Comparison of ENCODE assay signal across 16 cellular contexts in genomic region chr3:81442758-81443456, GRCh38.
"Had no signal": no experiment of that assay in that cellular context is flagged by ENCODE, and none has a peak within 500 bp of the region (broad histone marks: within the 10 kb centered on the region; RNA-seq: fewer than 3 reads in every experiment).

No MANE protein-coding gene starts in this region.

- H3K27ac ChIP-seq: body of pancreas, heart left ventricle, neural progenitor cell, parathyroid adenoma, transverse colon had no signal

- DNase-seq: activated CD4-positive, alpha-beta T cell treated with anti-CD3 and anti-CD28 coated beads for 36 hours; activated CD8-positive, alpha-beta T cell treated with anti-CD3 and anti-CD28 coated beads for 36 hours; activated effector memory CD4-positive, alpha-beta T cell treated with anti-CD3 and anti-CD28 coated beads, Interleukin-2, amount 50 U/mL, for 16 hours; activated T-cell treated with anti-CD3 and anti-CD28 coated beads, Interleukin-2, amount 50 U/mL, for 48 hours; body of pancreas; cerebellar nuclear complex; heart left ventricle; immature natural killer cell; naive B cell; stimulated activated CD4-positive, alpha-beta T cell treated with anti-CD3 and anti-CD28 coated beads, Interleukin-2, amount 100 ng/mL, for 48 hours; transverse colon had no signal

- ATAC-seq: activated CD4-positive, alpha-beta T cell treated with anti-CD3 and anti-CD28 coated beads for 36 hours; activated CD8-positive, alpha-beta T cell treated with anti-CD3 and anti-CD28 coated beads for 36 hours; stimulated activated memory B cell treated with anti-CD40 and anti-IgM and Interleukin-4, amounts not matched to agents 10 μg/mL and 1 μg/mL and 100 μg/mL, for 72 hours had no signal

- H3K36me3 Mint-ChIP-seq: activated naive CD4-positive, alpha-beta T cell treated with anti-CD3 and anti-CD28 coated beads, Interleukin-2, amount 50 U/mL, for 24 hours; immature natural killer cell; naive B cell; neural progenitor cell; stimulated activated memory B cell treated with anti-CD40 and anti-IgM and Interleukin-4, amounts not matched to agents 10 μg/mL and 1 μg/mL and 100 μg/mL, for 72 hours had no signal

- H3K4me1 Mint-ChIP-seq: activated CD4-positive, alpha-beta T cell treated with anti-CD3 and anti-CD28 coated beads for 36 hours; activated naive CD4-positive, alpha-beta T cell treated with anti-CD3 and anti-CD28 coated beads, Interleukin-2, amount 50 U/mL, for 24 hours; immature natural killer cell; naive B cell; neural progenitor cell; stimulated activated memory B cell treated with anti-CD40 and anti-IgM and Interleukin-4, amounts not matched to agents 10 μg/mL and 1 μg/mL and 100 μg/mL, for 72 hours had no signal

- H3K36me3 ChIP-seq: heart left ventricle, neural progenitor cell, transverse colon had no signal

- H3K4me3 ChIP-seq: body of pancreas, heart left ventricle, lung, neural progenitor cell, transverse colon had no signal

- H3K9ac ChIP-seq: neural progenitor cell, parathyroid adenoma had no signal

- H3K27me3 ChIP-seq: body of pancreas, heart left ventricle, neural progenitor cell, transverse colon had no signal

- H3K4me3 Mint-ChIP-seq: activated CD4-positive, alpha-beta T cell treated with anti-CD3 and anti-CD28 coated beads for 36 hours; activated CD8-positive, alpha-beta T cell treated with anti-CD3 and anti-CD28 coated beads for 36 hours; activated naive CD4-positive, alpha-beta T cell treated with anti-CD3 and anti-CD28 coated beads, Interleukin-2, amount 50 U/mL, for 24 hours; immature natural killer cell; naive B cell; neural progenitor cell; stimulated activated memory B cell treated with anti-CD40 and anti-IgM and Interleukin-4, amounts not matched to agents 10 μg/mL and 1 μg/mL and 100 μg/mL, for 72 hours had no signal

- H3K9me3 ChIP-seq: body of pancreas, heart left ventricle, transverse colon had no signal

- H3K4me2 ChIP-seq: neural progenitor cell had no signal

- H3K27ac Mint-ChIP-seq: activated CD4-positive, alpha-beta T cell treated with anti-CD3 and anti-CD28 coated beads for 36 hours; activated CD8-positive, alpha-beta T cell treated with anti-CD3 and anti-CD28 coated beads for 36 hours; activated naive CD4-positive, alpha-beta T cell treated with anti-CD3 and anti-CD28 coated beads, Interleukin-2, amount 50 U/mL, for 24 hours; immature natural killer cell; naive B cell; neural progenitor cell; stimulated activated memory B cell treated with anti-CD40 and anti-IgM and Interleukin-4, amounts not matched to agents 10 μg/mL and 1 μg/mL and 100 μg/mL, for 72 hours had no signal

- H2AFZ ChIP-seq: neural progenitor cell, parathyroid adenoma had no signal

- H3K9me3 Mint-ChIP-seq: activated CD8-positive, alpha-beta T cell treated with anti-CD3 and anti-CD28 coated beads for 36 hours; neural progenitor cell had no signal

- H3K27me3 Mint-ChIP-seq: activated CD4-positive, alpha-beta T cell treated with anti-CD3 and anti-CD28 coated beads for 36 hours; activated CD8-positive, alpha-beta T cell treated with anti-CD3 and anti-CD28 coated beads for 36 hours; activated naive CD4-positive, alpha-beta T cell treated with anti-CD3 and anti-CD28 coated beads, Interleukin-2, amount 50 U/mL, for 24 hours; stimulated activated memory B cell treated with anti-CD40 and anti-IgM and Interleukin-4, amounts not matched to agents 10 μg/mL and 1 μg/mL and 100 μg/mL, for 72 hours had no signal

- H3K4me1 ChIP-seq: body of pancreas, parathyroid adenoma, transverse colon had no signal
